15 cellular contexts compared by ENCODE assay signal in the genomic region with DNA sequence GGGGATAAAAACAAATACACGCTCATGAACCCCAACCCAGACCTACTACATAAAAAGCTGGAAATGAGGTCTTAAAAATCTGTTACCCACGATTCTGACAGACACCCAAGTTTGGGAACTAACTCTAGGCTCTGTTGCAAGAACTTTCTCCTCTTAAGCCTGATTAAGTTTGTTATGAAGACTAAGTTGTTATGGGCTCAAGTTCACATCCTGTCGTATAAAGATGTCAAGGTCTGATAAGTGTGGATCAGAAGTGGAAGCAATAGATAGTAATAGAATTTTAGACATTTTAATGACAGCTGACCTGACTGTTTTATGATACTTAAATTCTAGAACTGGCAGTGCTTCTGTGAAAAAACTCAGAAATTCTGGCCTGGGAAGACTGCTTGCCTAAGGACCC. TPM values are rescaled to one million over a fixed set of nuclear protein-coding genes. Genes with fewer than 3 reads are reported as not detected.
DNase-seq lines count a peak whose midpoint lies in the region; ATAC-seq, FAIRE-seq and TF ChIP-seq lines count a peak whose summit lies in the region.
"Had no signal": no experiment of that assay in that cellular context is flagged by ENCODE, and none has a peak within 500 bp of the region (broad histone marks: within the 10 kb centered on the region; RNA-seq: fewer than 3 reads in every experiment).

No MANE protein-coding gene starts in this region.

- intact Hi-C loops in activated CD8-positive, alpha-beta T cell treated with anti-CD3 and anti-CD28 coated beads for 36 hours (cut with micrococcal nuclease) = no loop called here
- intact Hi-C loops in lower lobe of right lung (cut with DNase I) = no loop called here

- no peak for ATAC-seq in activated CD8-positive, alpha-beta T cell treated with anti-CD3 and anti-CD28 coated beads for 36 hours
- ATAC-seq in lower lobe of right lung (peak in 1 of 2 donors; percentile 24), gastroesophageal sphincter (no peak)

- no peak for DNase-seq in activated naive CD4-positive, alpha-beta T cell treated with anti-CD3 and anti-CD28 coated beads, Interleukin-2, amount 50 U/mL, for 16 hours
- DNase-seq in activated CD8-positive, alpha-beta T cell treated with anti-CD3 and anti-CD28 coated beads for 36 hours = no peak
- no peak for DNase-seq in lower lobe of right lung
- DNase-seq in stimulated activated CD4-positive, alpha-beta T cell treated with anti-CD3 and anti-CD28 coated beads, Interleukin-4, amount 100 ng/mL, for 24 hours = no peak
- DNase-seq in HTR-8/SVneo (ENCODE audit: insufficient read length, low spot score) = no peak
- DNase-seq in NCI-H187 (lab: John Stamatoyannopoulos, UW) = no peak
- DNase-seq: endodermal cell, NCI-H1105 treated with DMSO at 0.1 percent for 48 hours, NCI-H345, nephron progenitor cell had no signal

- CTCF ChIA-PET in activated CD8-positive, alpha-beta T cell treated with anti-CD3 and anti-CD28 coated beads for 36 hours (lab: Charles Lee) = interaction anchor here (1.2 to 11.8 kb wide), 4 partner anchors 9 to 93 kb away, joined by 3 to 128 read pairs (median 14); no protein-coding TSS in a partner anchor

- no peaks in the 10 kb centered on the region for H3K9me3 Mint-ChIP-seq in activated naive CD4-positive, alpha-beta T cell treated with anti-CD3 and anti-CD28 coated beads, Interleukin-2, amount 50 U/mL, for 24 hours
- no peaks in the 10 kb centered on the region for H3K9me3 Mint-ChIP-seq in activated CD8-positive, alpha-beta T cell treated with anti-CD3 and anti-CD28 coated beads for 36 hours
- H3K9me3 Mint-ChIP-seq: brain, endodermal cell, nephron progenitor cell had no signal

- no peak for FAIRE-seq in HTR-8/SVneo (lab: Jason Lieb, UNC)
- FAIRE-seq: H54, urothelium cell line had no signal

- no peaks in the 10 kb centered on the region for H3K9me3 ChIP-seq in lower lobe of right lung
- no peaks in the 10 kb centered on the region for H3K9me3 ChIP-seq in gastroesophageal sphincter

- H3K27me3 ChIP-seq in lower lobe of right lung (ENCODE audit: low read depth) (no peaks in the 10 kb centered on the region), gastroesophageal sphincter (no peaks in the 10 kb centered on the region)

- H3K36me3 ChIP-seq in lower lobe of right lung = no peaks in the 10 kb centered on the region
- no peaks in the 10 kb centered on the region for H3K36me3 ChIP-seq in gastroesophageal sphincter

- no peak for TF ChIP-seq POLR2A in gastroesophageal sphincter (IDR thresholded peaks at IDR 0.05)

- peak overlapping the region; percentile 95 for H3K27ac Mint-ChIP-seq in activated naive CD4-positive, alpha-beta T cell treated with anti-CD3 and anti-CD28 coated beads, Interleukin-2, amount 50 U/mL, for 24 hours
- peak overlapping the region; percentile 99 for H3K27ac Mint-ChIP-seq in activated CD8-positive, alpha-beta T cell treated with anti-CD3 and anti-CD28 coated beads for 36 hours

- peak overlapping the region; percentile 45 for H3K4me3 Mint-ChIP-seq in activated naive CD4-positive, alpha-beta T cell treated with anti-CD3 and anti-CD28 coated beads, Interleukin-2, amount 50 U/mL, for 24 hours
- peak overlapping the region; percentile 81 for H3K4me3 Mint-ChIP-seq in activated CD8-positive, alpha-beta T cell treated with anti-CD3 and anti-CD28 coated beads for 36 hours
- H3K4me3 Mint-ChIP-seq: brain, endodermal cell, nephron progenitor cell had no signal

- no peak for TF ChIP-seq CTCF in activated CD8-positive, alpha-beta T cell treated with anti-CD3 and anti-CD28 coated beads for 36 hours (IDR thresholded peaks at IDR 0.05)
- TF ChIP-seq CTCF in lower lobe of right lung (IDR thresholded peaks at IDR 0.05) (no peak), gastroesophageal sphincter (IDR thresholded peaks at IDR 0.05) (no peak)

- H3K4me1 ChIP-seq in lower lobe of right lung (peaks cover 73% of the 10 kb centered on the region), gastroesophageal sphincter (peaks cover 12 to 71% (median 21%) of the 10 kb centered on the region in 3 donors)

- TF ChIP-seq EP300 in gastroesophageal sphincter (IDR thresholded peaks at IDR 0.05) = no peak

- peaks cover 2% of the 10 kb centered on the region for H3K36me3 Mint-ChIP-seq in activated naive CD4-positive, alpha-beta T cell treated with anti-CD3 and anti-CD28 coated beads, Interleukin-2, amount 50 U/mL, for 24 hours
- H3K36me3 Mint-ChIP-seq in activated CD8-positive, alpha-beta T cell treated with anti-CD3 and anti-CD28 coated beads for 36 hours (ENCODE audit: low read depth) = peaks cover 69% of the 10 kb centered on the region

- H3K27ac ChIP-seq in lower lobe of right lung = peak overlapping the region; percentile 68
- peak overlapping the region in 1 of 4 donors; percentile 71 for H3K27ac ChIP-seq in gastroesophageal sphincter

- H3K4me3 ChIP-seq in lower lobe of right lung (no peak overlapping the region), gastroesophageal sphincter (no peak overlapping the region)

- POLR2A ChIA-PET in activated CD8-positive, alpha-beta T cell treated with anti-CD3 and anti-CD28 coated beads for 36 hours (lab: Charles Lee) = interaction anchor here (1.1 to 10.9 kb wide), 5 partner anchors 9 to 91 kb away, joined by 4 to 207 read pairs (median 6); no protein-coding TSS in a partner anchor

- H3K4me1 Mint-ChIP-seq in activated naive CD4-positive, alpha-beta T cell treated with anti-CD3 and anti-CD28 coated beads, Interleukin-2, amount 50 U/mL, for 24 hours = peaks cover 98% of the 10 kb centered on the region
- H3K4me1 Mint-ChIP-seq in activated CD8-positive, alpha-beta T cell treated with anti-CD3 and anti-CD28 coated beads for 36 hours (ENCODE audit: low read depth) = peaks cover 91% of the 10 kb centered on the region

- 71 to 77% methylated on average over 3 of the region's 3 CpGs for WGBS in gastroesophageal sphincter (ENCODE audit: low coverage in 1 of 2), 2 donors

- H3K27me3 Mint-ChIP-seq in activated naive CD4-positive, alpha-beta T cell treated with anti-CD3 and anti-CD28 coated beads, Interleukin-2, amount 50 U/mL, for 24 hours = no peaks in the 10 kb centered on the region
- H3K27me3 Mint-ChIP-seq in activated CD8-positive, alpha-beta T cell treated with anti-CD3 and anti-CD28 coated beads for 36 hours = no peaks in the 10 kb centered on the region
- H3K27me3 Mint-ChIP-seq: brain had no signal

RNA-seq across cellular contexts. Expression of a gene that starts 43.2 kb away (rescaled TPM):
- 10 to 100 TPM; 95.5 to 95.7 TPM for total RNA-seq in activated CD8-positive, alpha-beta T cell treated with anti-CD3 and anti-CD28 coated beads for 36 hours
- total RNA-seq in lower lobe of right lung (51.1 TPM), gastroesophageal sphincter (10 to 100 TPM; 17.6 to 34.3 (median 25.6) TPM)
